15 cellular contexts compared by ENCODE assay signal in the genomic region with DNA sequence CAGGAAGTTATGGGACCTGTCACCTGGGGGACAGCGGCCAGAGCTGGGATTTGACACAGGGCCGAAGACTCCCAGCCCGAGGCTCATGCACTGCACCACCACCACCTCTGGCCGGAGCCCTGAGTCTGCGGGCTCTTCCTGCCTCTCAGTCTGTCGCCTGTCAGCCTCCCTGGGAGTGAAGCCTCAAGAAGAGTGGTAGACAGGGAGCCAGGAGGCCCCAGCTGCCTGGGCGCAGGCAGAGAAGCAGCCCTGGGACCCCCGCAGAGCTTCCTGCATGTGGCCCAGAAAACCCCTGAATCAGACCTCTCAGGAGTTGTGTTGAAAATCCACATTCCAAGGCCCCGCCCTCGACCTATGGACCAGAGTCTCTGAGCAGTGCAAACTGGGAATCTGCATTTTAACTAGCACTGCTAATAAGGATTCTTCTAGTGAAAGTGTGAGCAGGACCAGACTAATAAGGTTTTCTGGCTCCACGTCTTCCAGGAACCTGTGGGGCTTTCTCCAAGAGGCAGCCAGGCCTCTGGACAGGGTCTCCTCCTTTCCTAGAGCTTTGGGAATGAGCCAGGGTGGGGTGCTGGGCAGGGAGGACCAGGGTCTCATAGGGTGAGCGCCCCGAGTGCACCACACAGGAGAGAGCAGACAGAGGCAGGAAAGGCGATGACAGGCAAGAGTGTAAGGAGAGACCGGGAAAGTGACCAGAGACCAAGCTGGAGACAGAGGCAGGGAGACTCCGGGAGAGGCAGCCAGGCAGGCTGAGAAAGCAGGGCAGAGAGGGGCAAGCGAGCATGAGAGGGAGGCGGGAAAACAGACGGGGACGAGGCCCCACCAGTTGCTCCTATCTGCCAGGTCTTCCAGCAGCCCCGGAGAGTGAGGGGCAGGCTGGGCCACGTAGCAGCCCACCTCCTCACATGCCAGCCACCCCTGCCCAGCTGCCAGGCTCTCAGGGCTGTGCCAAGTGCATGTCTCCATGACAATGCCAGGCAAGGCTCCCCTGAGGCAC.
DNase-seq lines count a peak whose midpoint lies in the region; ATAC-seq and TF ChIP-seq lines count a peak whose summit lies in the region.
"Had no signal": no experiment of that assay in that cellular context is flagged by ENCODE, and none has a peak within 500 bp of the region (broad histone marks: within the 10 kb centered on the region; RNA-seq: fewer than 3 reads in every experiment).

No MANE protein-coding gene starts in this region.

- TF ChIP-seq EP300 in upper lobe of left lung (IDR thresholded peaks at IDR 0.05): no peak

- no peaks in the 10 kb centered on the region for H3K27me3 ChIP-seq in naive thymus-derived CD4-positive, alpha-beta T cell (ENCODE audit: control insufficient read depth in 2 of 2, insufficient read depth in 2 of 2, low read length in 2 of 2)
- H3K27me3 ChIP-seq in upper lobe of left lung: no peaks in the 10 kb centered on the region

- no peak overlapping the region for H3K27ac ChIP-seq in naive thymus-derived CD4-positive, alpha-beta T cell (ENCODE audit: low read depth, low read length)
- no peak overlapping the region for H3K27ac ChIP-seq in upper lobe of left lung

- H3K27me3 Mint-ChIP-seq in activated naive CD4-positive, alpha-beta T cell treated with anti-CD3 and anti-CD28 coated beads, Interleukin-2, amount 50 U/mL, for 24 hours: no peaks in the 10 kb centered on the region
- no peaks in the 10 kb centered on the region for H3K27me3 Mint-ChIP-seq in activated T-helper 17 cell treated with anti-CD3 and anti-CD28 coated beads, Interleukin-2, amount 50 U/mL, for 72 hours
- H3K27me3 Mint-ChIP-seq in naive thymus-derived CD4-positive, alpha-beta T cell: peaks cover 0 to 5% (median 0%) of the 10 kb centered on the region in 5 donors

- TF ChIP-seq CTCF in upper lobe of left lung (IDR thresholded peaks at IDR 0.05): no peak

- CTCF ChIA-PET in naive thymus-derived CD4-positive, alpha-beta T cell (lab: Charles Lee): no interaction called here

- H3K36me3 Mint-ChIP-seq in activated naive CD4-positive, alpha-beta T cell treated with anti-CD3 and anti-CD28 coated beads, Interleukin-2, amount 50 U/mL, for 24 hours: peaks cover 14% of the 10 kb centered on the region
- H3K36me3 Mint-ChIP-seq in activated T-helper 17 cell treated with anti-CD3 and anti-CD28 coated beads, Interleukin-2, amount 50 U/mL, for 72 hours (ENCODE audit: low read depth): no peaks in the 10 kb centered on the region
- peaks cover 10 to 44% (median 15%) of the 10 kb centered on the region in 5 donors for H3K36me3 Mint-ChIP-seq in naive thymus-derived CD4-positive, alpha-beta T cell

- intact Hi-C loops in naive thymus-derived CD4-positive, alpha-beta T cell (cut with micrococcal nuclease): no loop called here

- H3K36me3 ChIP-seq in naive thymus-derived CD4-positive, alpha-beta T cell (ENCODE audit: control insufficient read depth in 2 of 3, insufficient read depth in 3 of 3, low read length in 3 of 3): no peaks in the 10 kb centered on the region
- no peaks in the 10 kb centered on the region for H3K36me3 ChIP-seq in upper lobe of left lung
- H3K36me3 ChIP-seq: HAP-1 had no signal

- no peaks in the 10 kb centered on the region for H3K4me1 ChIP-seq in naive thymus-derived CD4-positive, alpha-beta T cell (ENCODE audit: control insufficient read depth in 2 of 2, insufficient read depth in 2 of 2, low read length in 2 of 2)
- H3K4me1 ChIP-seq in upper lobe of left lung: peaks cover 6 to 14% (median 11%) of the 10 kb centered on the region in 4 donors
- H3K4me1 ChIP-seq: HAP-1 had no signal

- DNase-seq in activated naive CD4-positive, alpha-beta T cell treated with Interleukin-2 at 50 U/mL for 16 hours: no peak
- no peak for DNase-seq in naive thymus-derived CD4-positive, alpha-beta T cell
- peak; percentile 18 to 38 for DNase-seq in upper lobe of left lung
- DNase-seq: COR-L47, GF-D8, NCI-H1417 treated with DMSO at 0.1 percent for 48 hours, NCI-H1930, NCI-H69, SHP77 treated with DMSO at 0.1 percent for 48 hours had no signal

- TF ChIP-seq POLR2A in upper lobe of left lung (IDR thresholded peaks at IDR 0.05): no peak

- ATAC-seq in activated T-helper 17 cell treated with anti-CD3 and anti-CD28 coated beads, Interleukin-2, amount 50 U/mL, for 72 hours (replicated peaks): no peak
- no peak for ATAC-seq in naive thymus-derived CD4-positive, alpha-beta T cell
- ATAC-seq in upper lobe of left lung (ENCODE audit: low FRiP score in 2 of 2) (peak in 1 of 2 donors; percentile 5), HG03025 (IDR thresholded peaks at IDR 0.05; ENCODE audit: low FRiP score, unreplicated experiment) (no peak), HG02870 (IDR thresholded peaks at IDR 0.05; ENCODE audit: unreplicated experiment) (no peak)
- ATAC-seq: K562 had no signal

- 77 to 80% methylated on average over 17 to 22 of the region's 22 CpGs for WGBS in upper lobe of left lung, 2 donors

- no peak overlapping the region for H3K4me3 Mint-ChIP-seq in activated naive CD4-positive, alpha-beta T cell treated with anti-CD3 and anti-CD28 coated beads, Interleukin-2, amount 50 U/mL, for 24 hours
- no peak overlapping the region for H3K4me3 Mint-ChIP-seq in activated T-helper 17 cell treated with anti-CD3 and anti-CD28 coated beads, Interleukin-2, amount 50 U/mL, for 72 hours
- H3K4me3 Mint-ChIP-seq in naive thymus-derived CD4-positive, alpha-beta T cell: no peak overlapping the region

- peaks cover 4% of the 10 kb centered on the region for H3K9me3 Mint-ChIP-seq in activated naive CD4-positive, alpha-beta T cell treated with anti-CD3 and anti-CD28 coated beads, Interleukin-2, amount 50 U/mL, for 24 hours
- H3K9me3 Mint-ChIP-seq in activated T-helper 17 cell treated with anti-CD3 and anti-CD28 coated beads, Interleukin-2, amount 50 U/mL, for 72 hours: peaks cover 15% of the 10 kb centered on the region
- H3K9me3 Mint-ChIP-seq in naive thymus-derived CD4-positive, alpha-beta T cell: peaks cover 0 to 25% (median 8%) of the 10 kb centered on the region in 11 donors

- no peak overlapping the region for H3K4me3 ChIP-seq in naive thymus-derived CD4-positive, alpha-beta T cell (ENCODE audit: low read length)
- no peak overlapping the region for H3K4me3 ChIP-seq in upper lobe of left lung
- H3K4me3 ChIP-seq: HAP-1, K562 had no signal

- no peaks in the 10 kb centered on the region for H3K9me3 ChIP-seq in naive thymus-derived CD4-positive, alpha-beta T cell (ENCODE audit: control insufficient read depth in 2 of 3, low read length in 3 of 3)
- no peaks in the 10 kb centered on the region for H3K9me3 ChIP-seq in upper lobe of left lung
- H3K9me3 ChIP-seq: HAP-1 had no signal

- H3K4me1 Mint-ChIP-seq in activated naive CD4-positive, alpha-beta T cell treated with anti-CD3 and anti-CD28 coated beads, Interleukin-2, amount 50 U/mL, for 24 hours: peaks cover 39% of the 10 kb centered on the region
- H3K4me1 Mint-ChIP-seq in activated T-helper 17 cell treated with anti-CD3 and anti-CD28 coated beads, Interleukin-2, amount 50 U/mL, for 72 hours: peaks cover 17% of the 10 kb centered on the region
- peaks cover 7 to 55% (median 31%) of the 10 kb centered on the region in 7 donors for H3K4me1 Mint-ChIP-seq in naive thymus-derived CD4-positive, alpha-beta T cell

- POLR2A ChIA-PET in naive thymus-derived CD4-positive, alpha-beta T cell (lab: Charles Lee): no interaction called here

- H3K27ac Mint-ChIP-seq in activated naive CD4-positive, alpha-beta T cell treated with anti-CD3 and anti-CD28 coated beads, Interleukin-2, amount 50 U/mL, for 24 hours: peak overlapping the region; percentile 55
- H3K27ac Mint-ChIP-seq in activated T-helper 17 cell treated with anti-CD3 and anti-CD28 coated beads, Interleukin-2, amount 50 U/mL, for 72 hours: peak overlapping the region; percentile 32
- H3K27ac Mint-ChIP-seq in naive thymus-derived CD4-positive, alpha-beta T cell: peak overlapping the region in 5 of 9 donors; percentile 6 to 64 (median 56)

Comparison
In these comparisons a context has a peak if more than half of its experiments do, and no peak if none do; other contexts are left out.
1. DNase-seq: peak in upper lobe of left lung (2 of 2); none in activated naive CD4-positive, alpha-beta T cell treated with Interleukin-2 at 50 U/mL for 16 hours (single experiment) and naive thymus-derived CD4-positive, alpha-beta T cell (0 of 9).
2. Peak in every context shown above with its lines, with median percentiles within 50 percentile points of each other: H3K27ac Mint-ChIP-seq.